19 cellular contexts compared by ENCODE assay signal in genomic region chr5:138271281-138271680, GRCh38. TPM values are rescaled to one million over a fixed set of nuclear protein-coding genes. Genes with fewer than 3 reads are reported as not detected.
A peak's percentile ranks its signal among the peaks of the same experiment; 100 is the strongest.
DNase-seq lines count a peak whose midpoint lies in the region; ATAC-seq and TF ChIP-seq lines count a peak whose summit lies in the region.
"Had no signal": no experiment of that assay in that cellular context is flagged by ENCODE, and none has a peak within 500 bp of the region (broad histone marks: within the 10 kb centered on the region; RNA-seq: fewer than 3 reads in every experiment).

No MANE protein-coding gene starts in this region.

- H3K27me3 ChIP-seq in right lobe of liver = no peaks in the 10 kb centered on the region
- peaks cover 0 to 16% of the 10 kb centered on the region in 2 donors for H3K27me3 ChIP-seq in tibial nerve

- no peak overlapping the region for H3K27ac ChIP-seq in HEK293 (ENCODE audit: extremely low read depth, low read depth, low read length)
- H3K27ac ChIP-seq in right lobe of liver = peak overlapping the region in 2 of 3 donors; percentile 45 to 47
- peak overlapping the region in 1 of 4 donors; percentile 36 for H3K27ac ChIP-seq in tibial nerve
- H3K27ac ChIP-seq: A549; BLaER1 treated with 17β-estradiol and CSF1 and Interleukin-3, amounts not matched to agents 10 nM and 100 nM had no signal

- POLR2A ChIA-PET in HEK293 (lab: Yijun Ruan, JAX) = no interaction called here

- H3K36me3 ChIP-seq in HEK293 (ENCODE audit: control insufficient read depth in 2 of 2, insufficient read depth in 1 of 2, low read length in 2 of 2) (no peaks in the 10 kb centered on the region), right lobe of liver (no peaks in the 10 kb centered on the region), tibial nerve (no peaks in the 10 kb centered on the region)
- H3K36me3 ChIP-seq: BE2C; BLaER1 treated with 17β-estradiol and CSF1 and Interleukin-3, amounts not matched to agents 10 nM and 100 nM; HAP-1 had no signal

- no peak for TF ChIP-seq EP300 in tibial nerve (IDR thresholded peaks at IDR 0.05)

- H3K4me1 ChIP-seq in HEK293 (ENCODE audit: control insufficient read depth, insufficient read depth, low read length) (peaks cover 14% of the 10 kb centered on the region), right lobe of liver (peaks cover 0 to 28% (median 13%) of the 10 kb centered on the region in 4 donors), tibial nerve (peaks cover 0 to 18% (median 6%) of the 10 kb centered on the region in 4 donors)
- H3K4me1 ChIP-seq: A549, BE2C, HAP-1 had no signal

- intact Hi-C loops in right lobe of liver (cut with DNase I) = no loop called here

- DNase-seq in HuH-7.5 (ENCODE audit: low spot score) = peak; percentile 58
- DNase-seq in left lobe of liver (ENCODE audit: low spot score) = no peak
- no peak for DNase-seq in right lobe of liver
- DNase-seq in activated CD8-positive, alpha-beta memory T cell treated with anti-CD3 and anti-CD28 coated beads, Interleukin-2, amount 50 U/mL, for 4 hours = no peak
- DNase-seq in tibial nerve (ENCODE audit: low spot score in 2 of 2) = no peak
- DNase-seq: 8988T; ACHN; AML-193; BE2C; CD4-positive, alpha-beta T cell; CD8-positive, alpha-beta memory T cell; DMS 273 treated with DMSO at 0.1 percent for 48 hours; DND-41; GOT3 had no signal

- no peak for TF ChIP-seq CTCF in HEK293 (tag by site-specific recombination; IDR thresholded peaks at IDR 0.05)
- TF ChIP-seq CTCF in right lobe of liver (IDR thresholded peaks at IDR 0.05) = no peak
- no peak for TF ChIP-seq CTCF in tibial nerve (IDR thresholded peaks at IDR 0.05)

- H3K9me3 ChIP-seq in HEK293 (ENCODE audit: control insufficient read depth, insufficient read depth, low read depth, low read length) (no peaks in the 10 kb centered on the region), right lobe of liver (no peaks in the 10 kb centered on the region), tibial nerve (no peaks in the 10 kb centered on the region)
- H3K9me3 ChIP-seq: A549; BE2C; BLaER1 treated with 17β-estradiol and CSF1 and Interleukin-3, amounts not matched to agents 10 nM and 100 nM; HAP-1 had no signal

- WGBS in right lobe of liver (ENCODE audit: insufficient coverage, low coverage, low lambda C conversion rate, missing lambda C conversion rate) = 38% methylated on average over 5 of the region's 5 CpGs
- 67 to 70% methylated on average over 5 of the region's 5 CpGs for WGBS in tibial nerve, 2 donors

- TF ChIP-seq POLR2A in right lobe of liver (IDR thresholded peaks at IDR 0.05) = no peak
- TF ChIP-seq POLR2A in tibial nerve (IDR thresholded peaks at IDR 0.05) = no peak

- no peak overlapping the region for H3K4me3 ChIP-seq in HEK293 (ENCODE audit: low read depth, low read length)
- peak overlapping the region in 2 of 3 donors; percentile 16 to 37 for H3K4me3 ChIP-seq in right lobe of liver
- H3K4me3 ChIP-seq in tibial nerve = no peak overlapping the region
- H3K4me3 ChIP-seq: A549; BLaER1 treated with 17β-estradiol and CSF1 and Interleukin-3, amounts not matched to agents 10 nM and 100 nM; HAP-1 had no signal

- ATAC-seq in left lobe of liver = peak; percentile 65
- peak; percentile 62 to 82 (median 75) for ATAC-seq in right lobe of liver
- no peak for ATAC-seq in GM18873 (IDR thresholded peaks at IDR 0.05; ENCODE audit: low FRiP score, unreplicated experiment)
- ATAC-seq: A549 had no signal

- CTCF ChIA-PET in HEK293 (lab: Yijun Ruan, JAX) = no interaction called here

TF ChIP-seq in HEK293, 187 proteins besides CTCF, POLR2A, EP300 and RAD21:
- TF ChIP-seq ZNF664 (tag by site-specific recombination; IDR thresholded peaks at IDR 0.05) (no peak), PRDM10 (tag by site-specific recombination; IDR thresholded peaks at IDR 0.05) (0 out of 2 replicates have a peak, but pooled peaks have one; percentile 36)

RNA-seq across cellular contexts. Expression of gene GFRA3, which starts 3.1 kb away (rescaled TPM):
- not detected for total RNA-seq in left lobe of liver
- under 1 TPM in 1 of 6 experiments, not detected in 5; 0.17 TPM for total RNA-seq in right lobe of liver
- 1 to 10 TPM; 1.8 to 5.9 (median 4.1) TPM for total RNA-seq in tibial nerve
- total RNA-seq: CD4-positive, alpha-beta T cell; CD8-positive, alpha-beta memory T cell had no signal

RNA-seq across cellular contexts. Expression of gene CDC23, which starts 58.2 kb away (rescaled TPM):
- total RNA-seq in left lobe of liver (12.1 TPM), right lobe of liver (10 to 100 TPM; 11.9 to 16.2 (median 15.2) TPM), tibial nerve (10 to 100 TPM; 13.1 to 17.6 (median 14.9) TPM)

Comparison
In these comparisons a context has a peak if more than half of its experiments do, and no peak if none do; other contexts are left out.
1. H3K4me3 ChIP-seq: peak in right lobe of liver (2 of 3); none in HEK293 (single experiment) and tibial nerve (0 of 4).